ENCODE assay signal across 1 cellular context in genomic region chr13:100707818-100708740, GRCh38.
TF ChIP-seq lines count a peak whose summit lies in the region.

No MANE protein-coding gene starts in this region.

TF ChIP-seq in HepG2, 621 proteins besides CTCF, POLR2A, EP300 and RAD21 (continued from another document):
- TF ChIP-seq RNF219 (CRISPR knock-in tag; IDR thresholded peaks at IDR 0.05): no peak
